In genomic region chr18:12885500-12885899, GRCh38 we compare ENCODE assay signal across 11 cellular contexts. TPM values are rescaled to one million over a fixed set of nuclear protein-coding genes. Genes with fewer than 3 reads are reported as not detected.
DNase-seq lines count a peak whose midpoint lies in the region; ATAC-seq, FAIRE-seq and TF ChIP-seq lines count a peak whose summit lies in the region.
"Had no signal": no experiment of that assay in that cellular context is flagged by ENCODE, and none has a peak within 500 bp of the region (broad histone marks: within the 10 kb centered on the region; RNA-seq: fewer than 3 reads in every experiment).

No MANE protein-coding gene starts in this region.

- H3K9ac ChIP-seq in BLaER1: no peak overlapping the region

- POLR2A ChIA-PET in activated B cell treated with CpG ODN at 0.5 μM for 24 hours (lab: Charles Lee) (interaction anchor here (0.5 to 4.4 kb wide), 10 partner anchors 26 to 617 kb away, joined by 3 to 32 read pairs (median 4); partner anchors contain the start of genes AFG3L2, CEP76 and PSMG2), GM10248 (lab: Yijun Ruan, JAX) (no interaction called here)

- H3K4me3 ChIP-seq in BLaER1: no peak overlapping the region

- no peak for DNase-seq in GM18507 (ENCODE audit: extremely low spot score, insufficient read length, low read depth)
- DNase-seq in activated B cell treated with CpG ODN at 0.5 μM for 24 hours: no peak
- DNase-seq in immature natural killer cell: no peak
- DNase-seq in GM12892 (ENCODE audit: insufficient read length): no peak
- DNase-seq in GM10248 (ENCODE audit: extremely low spot score): no peak
- no peak for DNase-seq in AG08395 (ENCODE audit: low spot score)
- no peak for DNase-seq in globus pallidus (ENCODE audit: low spot score)
- DNase-seq: anterior cingulate cortex; NCI-H446; stimulated activated naive CD8-positive, alpha-beta T cell treated with anti-CD3 and anti-CD28 coated beads, Interleukin-15, Interleukin-2, amounts not matched to agents 100 U/mL and 50 U/mL, for 24 hours had no signal

- peak; percentile 46 for FAIRE-seq in GM18507 (lab: Jason Lieb, UNC)
- no peak for FAIRE-seq in GM12892 (lab: Jason Lieb, UNC)

- no peaks in the 10 kb centered on the region for H3K27me3 ChIP-seq in BLaER1

- peak; percentile 4 for ATAC-seq in activated B cell treated with CpG ODN at 0.5 μM for 24 hours (ENCODE audit: low read depth)
- ATAC-seq: stimulated activated naive CD8-positive, alpha-beta T cell treated with anti-CD3 and anti-CD28 coated beads, Interleukin-15, Interleukin-2, amounts not matched to agents 100 U/mL and 50 U/mL, for 24 hours had no signal

- peaks cover 28% of the 10 kb centered on the region for H4K20me1 ChIP-seq in BLaER1

- peaks cover 43% of the 10 kb centered on the region for H3K4me1 ChIP-seq in BLaER1

- peak overlapping the region; percentile 89; the same call in 1 of the 2 replicates for H3K4me2 ChIP-seq in BLaER1

- H3K36me3 ChIP-seq in BLaER1: no peaks in the 10 kb centered on the region

- no peaks in the 10 kb centered on the region for H3K9me3 Mint-ChIP-seq in activated B cell treated with CpG ODN at 0.5 μM for 24 hours
- no peaks in the 10 kb centered on the region for H3K9me3 Mint-ChIP-seq in immature natural killer cell

- H3K27me3 Mint-ChIP-seq in activated B cell treated with CpG ODN at 0.5 μM for 24 hours: no peaks in the 10 kb centered on the region
- H3K27me3 Mint-ChIP-seq in immature natural killer cell (ENCODE audit: low read depth in 3 of 3): peaks cover 18 to 23% (median 20%) of the 10 kb centered on the region in 3 donors

- no peaks in the 10 kb centered on the region for H3K9me3 ChIP-seq in BLaER1

- intact Hi-C loops in activated B cell treated with CpG ODN at 0.5 μM for 24 hours (cut with micrococcal nuclease): loop anchor here (2.0 to 10.0 kb wide), 4 partner anchors 105 to 901 kb away; partner anchors contain the start of genes CEP192, FAM210A, IMPA2 and RNMT

- CTCF ChIA-PET in activated B cell treated with CpG ODN at 0.5 μM for 24 hours (lab: Charles Lee) (interaction anchor here (0.9 to 2.6 kb wide), 5 partner anchors 8 to 141 kb away, joined by 3 to 15 read pairs (median 4); partner anchors contain the start of gene SEH1L), GM10248 (lab: Yijun Ruan, JAX) (interaction anchor here (0.7 to 1.6 kb wide), 4 partner anchors 8 to 31 kb away, joined by 3 to 14 read pairs (median 3); no protein-coding TSS in a partner anchor)

- H3K27ac ChIP-seq in BLaER1: no peak overlapping the region

- H3K36me3 Mint-ChIP-seq in activated B cell treated with CpG ODN at 0.5 μM for 24 hours (ENCODE audit: low read depth): peaks cover 7% of the 10 kb centered on the region
- no peaks in the 10 kb centered on the region for H3K36me3 Mint-ChIP-seq in immature natural killer cell

- TF ChIP-seq POLR2A in GM12892 (IDR thresholded peaks at IDR 0.05; ENCODE audit: low read depth, low read length): no peak

- TF ChIP-seq CTCF in activated B cell treated with CpG ODN at 0.5 μM for 24 hours (IDR thresholded peaks at IDR 0.05) (no peak), GM10248 (IDR thresholded peaks at IDR 0.05; ENCODE audit: control extremely low read depth, extremely low read depth, low read depth, missing control alignments) (no peak)

- H3K4me3 Mint-ChIP-seq in activated B cell treated with CpG ODN at 0.5 μM for 24 hours: peak overlapping the region; percentile 87
- peak overlapping the region; percentile 92 to 97 (median 94) for H3K4me3 Mint-ChIP-seq in immature natural killer cell

- H3K4me1 Mint-ChIP-seq in activated B cell treated with CpG ODN at 0.5 μM for 24 hours (peaks cover 59% of the 10 kb centered on the region), immature natural killer cell (peaks cover 53 to 67% of the 10 kb centered on the region in 2 donors)

- H3K27ac Mint-ChIP-seq in activated B cell treated with CpG ODN at 0.5 μM for 24 hours: peak overlapping the region; percentile 93
- H3K27ac Mint-ChIP-seq in immature natural killer cell: peak overlapping the region; percentile 97 to 100 (median 98)

RNA-seq across cellular contexts. Expression of gene PTPN2, which starts 1.5 kb away (rescaled TPM):
- 66.4 and 76.5 TPM in 2 replicates for total RNA-seq in activated B cell treated with CpG ODN at 0.5 μM for 24 hours
- polyA plus RNA-seq in immature natural killer cell: 100 to 1,000 TPM; 103 to 122 (median 117) TPM
- polyA plus RNA-seq in GM12892 (2012; ENCODE audit: missing spikeins): 37.5 TPM
